Comparison of ENCODE assay signal across 12 cellular contexts in the genomic region with DNA sequence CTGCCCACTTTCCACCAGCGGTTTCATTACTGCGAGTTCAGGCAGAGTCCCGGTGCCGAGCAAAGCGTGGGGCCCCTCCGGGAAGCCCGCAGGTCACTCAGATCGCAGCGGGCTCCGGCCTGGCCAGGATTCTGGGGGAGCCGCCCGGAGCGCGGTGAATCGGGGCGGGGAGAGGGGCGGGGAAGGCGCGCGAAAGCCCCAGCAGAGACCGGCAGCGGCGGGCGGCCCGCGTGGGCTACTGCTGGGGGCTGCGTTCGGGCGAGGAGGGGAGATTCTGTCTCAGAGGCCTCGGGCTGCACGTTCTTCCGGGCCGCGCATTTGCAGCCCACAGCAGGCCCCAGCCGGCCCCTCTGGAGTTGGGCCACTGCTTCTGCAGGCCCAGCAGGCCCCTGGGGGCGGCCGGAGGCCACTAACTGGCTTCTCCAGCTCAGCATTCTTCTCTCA.
DNase-seq lines count a peak whose midpoint lies in the region; ATAC-seq and TF ChIP-seq lines count a peak whose summit lies in the region.
"Had no signal": no experiment of that assay in that cellular context is flagged by ENCODE, and none has a peak within 500 bp of the region (broad histone marks: within the 10 kb centered on the region; RNA-seq: fewer than 3 reads in every experiment).

No MANE protein-coding gene starts in this region.

- WGBS in tibial nerve, 2 donors = 4 to 5% methylated on average over 29 of the region's 37 CpGs

- no peak for TF ChIP-seq POLR2A in tibial nerve (IDR thresholded peaks at IDR 0.05)

- H3K4me3 ChIP-seq in fibroblast of pulmonary artery (replicated peaks; ENCODE audit: low read depth, low read length) (no peak overlapping the region), muscle layer of duodenum (ENCODE audit: low read depth in 1 of 2, low read length in 2 of 2) (peak overlapping the region; percentile 21 to 54), tibial nerve (peak overlapping the region; percentile 16 to 45 (median 39))

- H3K27ac ChIP-seq in muscle layer of duodenum (ENCODE audit: low read length) (no peak overlapping the region), tibial nerve (no peak overlapping the region)

- no peak for TF ChIP-seq EP300 in tibial nerve (IDR thresholded peaks at IDR 0.05)

- peak; percentile 32 to 49 for ATAC-seq in activated T-cell treated with anti-CD3 and anti-CD28 coated beads, Interleukin-2, amount 50 U/mL, for 4 hours

- TF ChIP-seq CTCF in fibroblast of pulmonary artery (IDR thresholded peaks at IDR 0.05; ENCODE audit: low read length, missing control alignments) (no peak), tibial nerve (IDR thresholded peaks at IDR 0.05) (no peak)

- H3K36me3 ChIP-seq in muscle layer of duodenum (ENCODE audit: control insufficient read depth in 1 of 2, insufficient read depth in 2 of 2, low read length in 2 of 2) (no peaks in the 10 kb centered on the region), tibial nerve (no peaks in the 10 kb centered on the region)

- H3K4me1 ChIP-seq in muscle layer of duodenum (ENCODE audit: control insufficient read depth in 1 of 2, insufficient read depth in 2 of 2, low read length in 2 of 2) (no peaks in the 10 kb centered on the region), tibial nerve (peaks cover 0 to 26% (median 3%) of the 10 kb centered on the region in 4 donors)

- peaks cover 11% of the 10 kb centered on the region for H3K27me3 Mint-ChIP-seq in activated T-cell treated with anti-CD3 and anti-CD28 coated beads, Interleukin-2, amount 50 U/mL, for 4 hours (ENCODE audit: low read depth)

- peaks cover 8% of the 10 kb centered on the region for H3K4me1 Mint-ChIP-seq in activated T-cell treated with anti-CD3 and anti-CD28 coated beads, Interleukin-2, amount 50 U/mL, for 4 hours (ENCODE audit: low read depth)

- no peak overlapping the region for H3K4me3 Mint-ChIP-seq in activated T-cell treated with anti-CD3 and anti-CD28 coated beads, Interleukin-2, amount 50 U/mL, for 4 hours

- H3K27me3 ChIP-seq in muscle layer of duodenum (ENCODE audit: low read depth, low read length) = no peaks in the 10 kb centered on the region
- peaks cover 0 to 19% of the 10 kb centered on the region in 2 donors for H3K27me3 ChIP-seq in tibial nerve

- DNase-seq in activated T-cell treated with anti-CD3 and anti-CD28 coated beads, Interleukin-2, amount 50 U/mL, for 4 hours = no peak
- no peak for DNase-seq in activated T-cell treated with anti-CD3 and anti-CD28 coated beads, Interleukin-2, amount 50 U/mL, for 48 hours
- peak; percentile 24 for DNase-seq in fibroblast of pulmonary artery (ENCODE audit: low read depth)
- DNase-seq in tibial nerve (ENCODE audit: low spot score in 2 of 2) = no peak
- DNase-seq in stimulated activated CD4-positive, alpha-beta T cell treated with anti-CD3 and anti-CD28 coated beads, Interleukin-15, amount 100 ng/mL, for 24 hours = no peak
- no peak for DNase-seq in iPS-NIHi7 (ENCODE audit: extremely low spot score)
- DNase-seq in NCI-H226 = no peak
- DNase-seq: 8988T; effector CD8-positive, alpha-beta T cell; NCI-H524 treated with DMSO at 0.1 percent for 48 hours; T-cell had no signal

- H3K36me3 Mint-ChIP-seq in activated T-cell treated with anti-CD3 and anti-CD28 coated beads, Interleukin-2, amount 50 U/mL, for 4 hours (ENCODE audit: insufficient read depth) = no peaks in the 10 kb centered on the region
- H3K36me3 Mint-ChIP-seq: T-cell had no signal

- H3K9me3 Mint-ChIP-seq in activated T-cell treated with anti-CD3 and anti-CD28 coated beads, Interleukin-2, amount 50 U/mL, for 4 hours = no peaks in the 10 kb centered on the region
- H3K9me3 Mint-ChIP-seq: T-cell had no signal

- H3K9me3 ChIP-seq in muscle layer of duodenum (ENCODE audit: control insufficient read depth in 1 of 2, low read length in 2 of 2) (no peaks in the 10 kb centered on the region), tibial nerve (no peaks in the 10 kb centered on the region)
